ENCODE assay signal across 9 cellular contexts in the genomic region with DNA sequence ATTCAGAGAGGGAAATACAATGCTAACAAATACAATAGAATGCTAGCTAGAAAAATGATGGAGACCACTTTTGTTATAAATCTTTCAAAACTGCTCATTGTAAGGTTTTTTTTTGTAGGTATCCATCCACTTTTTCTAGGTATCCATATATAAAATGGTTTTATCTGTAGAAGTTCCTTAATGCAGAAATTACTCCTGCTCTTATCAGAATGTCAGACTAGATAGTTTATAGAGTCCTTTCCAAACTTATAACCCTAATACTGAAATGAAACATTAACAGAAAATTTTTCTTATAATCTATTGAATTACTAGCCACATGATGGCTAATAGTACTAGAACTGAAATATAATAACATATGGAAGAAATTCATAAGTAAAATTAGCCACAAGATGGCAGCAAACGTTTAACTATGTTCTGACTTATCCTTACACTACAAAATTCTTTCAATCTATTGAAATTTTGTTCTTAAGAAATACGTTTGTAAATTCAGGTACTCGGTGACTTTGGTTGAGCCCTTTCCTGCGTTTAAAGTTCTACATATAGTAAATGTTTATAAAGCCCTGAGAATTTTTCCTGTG. TPM values are rescaled to one million over a fixed set of nuclear protein-coding genes. Genes with fewer than 3 reads are reported as not detected.
DNase-seq lines count a peak whose midpoint lies in the region; ATAC-seq and TF ChIP-seq lines count a peak whose summit lies in the region.
"Had no signal": no experiment of that assay in that cellular context is flagged by ENCODE, and none has a peak within 500 bp of the region (broad histone marks: within the 10 kb centered on the region; RNA-seq: fewer than 3 reads in every experiment).

No MANE protein-coding gene starts in this region.

- no peaks in the 10 kb centered on the region for H3K27me3 ChIP-seq in GM06990 (replicated peaks; ENCODE audit: control insufficient read depth, insufficient read depth, low read length)
- no peaks in the 10 kb centered on the region for H3K27me3 ChIP-seq in upper lobe of right lung

- no peaks in the 10 kb centered on the region for H3K4me1 Mint-ChIP-seq in stimulated activated naive CD8-positive, alpha-beta T cell treated with anti-CD3 and anti-CD28 coated beads, Interleukin-15, amount 100 ng/mL, for 72 hours
- H3K4me1 Mint-ChIP-seq: naive thymus-derived CD8-positive, alpha-beta T cell had no signal

- H3K4me1 ChIP-seq in upper lobe of right lung, result no peaks in the 10 kb centered on the region

- H3K27ac Mint-ChIP-seq in stimulated activated naive CD8-positive, alpha-beta T cell treated with anti-CD3 and anti-CD28 coated beads, Interleukin-15, amount 100 ng/mL, for 72 hours, result no peak overlapping the region
- H3K27ac Mint-ChIP-seq: naive thymus-derived CD8-positive, alpha-beta T cell had no signal

- in situ Hi-C loops in KBM-7 (cut with MboI; ENCODE audit: low pct_unique_long_range_greater_than_20kb, low sequenced_read_pairs), result no loop called here

- POLR2A ChIA-PET in RWPE1 (lab: Yijun Ruan, JAX; ENCODE audit: low non-redundant PET), result no interaction called here

- no peaks in the 10 kb centered on the region for H3K9me3 ChIP-seq in upper lobe of right lung

- H3K4me3 ChIP-seq in GM06990 (replicated peaks; ENCODE audit: low read depth, low read length), result no peak overlapping the region
- no peak overlapping the region for H3K4me3 ChIP-seq in upper lobe of right lung

- H3K36me3 ChIP-seq in GM06990 (ENCODE audit: control insufficient read depth, insufficient read depth, low read length) (no peaks in the 10 kb centered on the region; the same call in 1 of the 2 replicates), upper lobe of right lung (no peaks in the 10 kb centered on the region)

- intact Hi-C loops in upper lobe of right lung (cut with DNase I), result no loop called here

- H3K4me3 Mint-ChIP-seq in stimulated activated naive CD8-positive, alpha-beta T cell treated with anti-CD3 and anti-CD28 coated beads, Interleukin-15, amount 100 ng/mL, for 72 hours, result no peak overlapping the region
- H3K4me3 Mint-ChIP-seq: naive thymus-derived CD8-positive, alpha-beta T cell had no signal

- H3K9me3 Mint-ChIP-seq in stimulated activated naive CD8-positive, alpha-beta T cell treated with anti-CD3 and anti-CD28 coated beads, Interleukin-15, amount 100 ng/mL, for 72 hours, result no peaks in the 10 kb centered on the region
- H3K9me3 Mint-ChIP-seq: naive thymus-derived CD8-positive, alpha-beta T cell had no signal

- TF ChIP-seq CTCF in GM06990 (IDR thresholded peaks at IDR 0.05; ENCODE audit: insufficient read depth, low read length, poor library complexity, severe bottlenecking), result peak; percentile 16
- TF ChIP-seq CTCF in RWPE1 (conservative IDR thresholded peaks at IDR 0.05; ENCODE audit: low read depth), result peak; percentile 33
- TF ChIP-seq CTCF in upper lobe of right lung (IDR thresholded peaks at IDR 0.05), result peak; percentile 47

- peak; percentile 1 for DNase-seq in GM06990 (ENCODE audit: extremely low read depth, insufficient read length)
- peak; percentile 61 for DNase-seq in KBM-7
- no peak for DNase-seq in RWPE1 (ENCODE audit: low spot score)
- DNase-seq in foreskin melanocyte, result peak; percentile 27
- no peak for DNase-seq in upper lobe of right lung
- no peak for DNase-seq in stimulated activated naive CD8-positive, alpha-beta T cell treated with anti-CD3 and anti-CD28 coated beads, Interleukin-15, amount 100 ng/mL, for 72 hours
- no peak for DNase-seq in stimulated activated naive CD8-positive, alpha-beta T cell treated with anti-CD3 and anti-CD28 coated beads, Interleukin-15, Interleukin-2, amounts not matched to agents 100 U/mL and 50 U/mL, for 24 hours
- DNase-seq in activated CD4-positive, CD25-positive, alpha-beta regulatory T cell (lab: John Stamatoyannopoulos, UW), result no peak

- H3K27me3 Mint-ChIP-seq in stimulated activated naive CD8-positive, alpha-beta T cell treated with anti-CD3 and anti-CD28 coated beads, Interleukin-15, amount 100 ng/mL, for 72 hours, result no peaks in the 10 kb centered on the region

- CTCF ChIA-PET in RWPE1 (lab: Yijun Ruan, JAX), result interaction anchor here (0.6 kb wide), 2 partner anchors 29 to 69 kb away, joined by 3 read pairs; no protein-coding TSS in a partner anchor

- no peak for ATAC-seq in upper lobe of right lung
- no peak for ATAC-seq in stimulated activated naive CD8-positive, alpha-beta T cell treated with anti-CD3 and anti-CD28 coated beads, Interleukin-15, amount 100 ng/mL, for 72 hours
- no peak for ATAC-seq in stimulated activated naive CD8-positive, alpha-beta T cell treated with anti-CD3 and anti-CD28 coated beads, Interleukin-15, Interleukin-2, amounts not matched to agents 100 U/mL and 50 U/mL, for 24 hours
- ATAC-seq: naive thymus-derived CD8-positive, alpha-beta T cell had no signal

- no peak overlapping the region for H3K27ac ChIP-seq in RWPE1
- no peak overlapping the region for H3K27ac ChIP-seq in upper lobe of right lung

RNA-seq across cellular contexts. Expression of a gene that starts 58.5 kb away (rescaled TPM):
- total RNA-seq in upper lobe of right lung, result 12.2 TPM

Comparison
In these comparisons a context has a peak if more than half of its experiments do, and no peak if none do; other contexts are left out.
1. DNase-seq: peak in GM06990 (single experiment), KBM-7 (single experiment) and foreskin melanocyte (single experiment); none in RWPE1 (single experiment), upper lobe of right lung (single experiment), stimulated activated naive CD8-positive, alpha-beta T cell treated with anti-CD3 and anti-CD28 coated beads, Interleukin-15, amount 100 ng/mL, for 72 hours (0 of 2), stimulated activated naive CD8-positive, alpha-beta T cell treated with anti-CD3 and anti-CD28 coated beads, Interleukin-15, Interleukin-2, amounts not matched to agents 100 U/mL and 50 U/mL, for 24 hours (single experiment) and activated CD4-positive, CD25-positive, alpha-beta regulatory T cell (0 of 4).
2. Peak in every context shown above with its lines, with median percentiles within 50 percentile points of each other: CTCF ChIP-seq.